In the genomic region with DNA sequence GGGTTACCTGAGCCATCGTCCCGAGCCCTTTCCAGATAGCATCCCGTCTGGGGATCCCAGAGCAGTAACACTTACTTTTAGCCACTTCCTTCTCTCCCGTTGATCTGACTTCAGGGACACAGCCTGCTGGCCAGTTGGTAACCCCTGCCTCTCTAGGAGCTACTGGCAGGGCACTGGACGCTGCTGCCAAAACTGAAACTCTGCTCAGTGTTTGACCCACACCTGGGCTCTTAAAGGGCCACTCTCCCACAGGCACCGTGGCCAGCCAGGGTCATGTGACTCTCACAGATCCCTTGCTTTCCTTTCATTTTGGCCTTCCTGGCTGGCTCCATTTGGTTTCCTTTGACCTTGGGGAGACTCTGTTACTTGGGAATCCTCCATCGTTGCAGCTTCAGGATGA, we compare ENCODE assay signal across 1 cellular context.
TF ChIP-seq lines count a peak whose summit lies in the region.

A gene with protein sequence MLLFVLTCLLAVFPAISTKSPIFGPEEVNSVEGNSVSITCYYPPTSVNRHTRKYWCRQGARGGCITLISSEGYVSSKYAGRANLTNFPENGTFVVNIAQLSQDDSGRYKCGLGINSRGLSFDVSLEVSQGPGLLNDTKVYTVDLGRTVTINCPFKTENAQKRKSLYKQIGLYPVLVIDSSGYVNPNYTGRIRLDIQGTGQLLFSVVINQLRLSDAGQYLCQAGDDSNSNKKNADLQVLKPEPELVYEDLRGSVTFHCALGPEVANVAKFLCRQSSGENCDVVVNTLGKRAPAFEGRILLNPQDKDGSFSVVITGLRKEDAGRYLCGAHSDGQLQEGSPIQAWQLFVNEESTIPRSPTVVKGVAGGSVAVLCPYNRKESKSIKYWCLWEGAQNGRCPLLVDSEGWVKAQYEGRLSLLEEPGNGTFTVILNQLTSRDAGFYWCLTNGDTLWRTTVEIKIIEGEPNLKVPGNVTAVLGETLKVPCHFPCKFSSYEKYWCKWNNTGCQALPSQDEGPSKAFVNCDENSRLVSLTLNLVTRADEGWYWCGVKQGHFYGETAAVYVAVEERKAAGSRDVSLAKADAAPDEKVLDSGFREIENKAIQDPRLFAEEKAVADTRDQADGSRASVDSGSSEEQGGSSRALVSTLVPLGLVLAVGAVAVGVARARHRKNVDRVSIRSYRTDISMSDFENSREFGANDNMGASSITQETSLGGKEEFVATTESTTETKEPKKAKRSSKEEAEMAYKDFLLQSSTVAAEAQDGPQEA (minus strand): TSS at position 206 of the 400 bp plus-strand sequence. CDS start 5,935 bp downstream, outside the sequence.

TF ChIP-seq in HepG2, 621 proteins besides CTCF, POLR2A, EP300 and RAD21:
- TF ChIP-seq, protein P1, sequence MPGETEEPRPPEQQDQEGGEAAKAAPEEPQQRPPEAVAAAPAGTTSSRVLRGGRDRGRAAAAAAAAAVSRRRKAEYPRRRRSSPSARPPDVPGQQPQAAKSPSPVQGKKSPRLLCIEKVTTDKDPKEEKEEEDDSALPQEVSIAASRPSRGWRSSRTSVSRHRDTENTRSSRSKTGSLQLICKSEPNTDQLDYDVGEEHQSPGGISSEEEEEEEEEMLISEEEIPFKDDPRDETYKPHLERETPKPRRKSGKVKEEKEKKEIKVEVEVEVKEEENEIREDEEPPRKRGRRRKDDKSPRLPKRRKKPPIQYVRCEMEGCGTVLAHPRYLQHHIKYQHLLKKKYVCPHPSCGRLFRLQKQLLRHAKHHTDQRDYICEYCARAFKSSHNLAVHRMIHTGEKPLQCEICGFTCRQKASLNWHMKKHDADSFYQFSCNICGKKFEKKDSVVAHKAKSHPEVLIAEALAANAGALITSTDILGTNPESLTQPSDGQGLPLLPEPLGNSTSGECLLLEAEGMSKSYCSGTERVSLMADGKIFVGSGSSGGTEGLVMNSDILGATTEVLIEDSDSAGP (CRISPR knock-in tag; IDR thresholded peaks at IDR 0.05; ENCODE audit: borderline replicate concordance): peak; percentile 58
- no peak for TF ChIP-seq ZNF496 (CRISPR knock-in tag; IDR thresholded peaks at IDR 0.05; ENCODE audit: insufficient replicate concordance)
- no peak for TF ChIP-seq HNF1B (CRISPR knock-in tag; IDR thresholded peaks at IDR 0.05)
- no peak for TF ChIP-seq GTF3A (CRISPR knock-in tag; conservative IDR thresholded peaks at IDR 0.05)
- TF ChIP-seq ZNF441 (CRISPR knock-in tag; IDR thresholded peaks at IDR 0.05; ENCODE audit: borderline replicate concordance): no peak
- no peak for TF ChIP-seq PTBP1 (IDR thresholded peaks at IDR 0.05; ENCODE audit: low read depth, low read length, poor library complexity, severe bottlenecking)
